Comparison of ENCODE assay signal across 8 cellular contexts in the genomic region with DNA sequence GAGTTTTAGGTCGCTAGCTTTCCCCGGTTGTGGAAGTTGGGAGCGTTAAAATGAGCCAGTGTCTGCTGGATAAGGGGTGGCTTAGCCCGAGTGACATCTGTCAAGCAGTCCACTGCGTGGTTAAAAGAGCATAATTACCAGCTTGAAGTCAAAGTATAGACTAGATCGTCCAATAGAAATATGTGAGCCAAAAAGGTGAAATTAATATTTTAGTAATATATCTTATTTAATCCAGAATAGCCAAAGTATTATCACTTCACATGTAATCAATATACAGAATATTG. TPM values are rescaled to one million over a fixed set of nuclear protein-coding genes. Genes with fewer than 3 reads are reported as not detected.
A peak's percentile ranks its signal among the peaks of the same experiment; 100 is the strongest.
DNase-seq lines count a peak whose midpoint lies in the region; ATAC-seq, FAIRE-seq and TF ChIP-seq lines count a peak whose summit lies in the region.

No MANE protein-coding gene starts in this region.

- H3K4me1 Mint-ChIP-seq in CD14-positive monocyte = peaks cover 14% of the 10 kb centered on the region
- peaks cover 12% of the 10 kb centered on the region for H3K4me1 Mint-ChIP-seq in memory B cell

- H3K79me2 ChIP-seq in GM12878 (ENCODE audit: control insufficient read depth, insufficient read depth, low read length) = peaks cover 14% of the 10 kb centered on the region

- no peak for TF ChIP-seq POLR2A in GM12878 (IDR thresholded peaks at IDR 0.05; ENCODE audit: low read depth, low read length)

- no peak for TF ChIP-seq EP300 in GM12878 (IDR thresholded peaks at IDR 0.05; ENCODE audit: borderline replicate concordance in 1 of 2, control insufficient read depth in 1 of 2, low read depth in 2 of 2, low read length in 2 of 2)

- H3K4me1 ChIP-seq in GM12878 (ENCODE audit: control insufficient read depth, insufficient read depth, low read length) = no peaks in the 10 kb centered on the region

- H3K4me2 ChIP-seq in GM12878 (ENCODE audit: control insufficient read depth, insufficient read depth) = peak overlapping the region; percentile 46; the same call in 1 of the 2 replicates

- H3K27ac ChIP-seq in GM12878 (ENCODE audit: control insufficient read depth, insufficient read depth) = peak overlapping the region; percentile 76; the same call in 1 of the 2 replicates

- H2AFZ ChIP-seq in GM12878 (ENCODE audit: control insufficient read depth, low read depth, low read length) = peak overlapping the region; percentile 88

- POLR2A ChIA-PET in GM12878 (lab: Charles Lee) = interaction anchor here (0.5 to 1.2 kb wide), 3 partner anchors 11 to 501 kb away, joined by 3 read pairs; no protein-coding TSS in a partner anchor

- H3K36me3 Mint-ChIP-seq in CD14-positive monocyte (peaks cover 0 to 5% of the 10 kb centered on the region in 2 donors), memory B cell (no peaks in the 10 kb centered on the region)

- TF ChIP-seq RAD21 in GM12878 (IDR thresholded peaks at IDR 0.05; ENCODE audit: insufficient read depth, low read depth, low read length) = no peak

- DNase-seq in CD14-positive monocyte (ENCODE audit: low spot score) = no peak
- no peak for DNase-seq in GM12878 (ENCODE audit: low read depth, low spot score)
- DNase-seq in memory B cell (ENCODE audit: low spot score in 2 of 2) = no peak
- no peak for DNase-seq in COR-L47 (lab: John Stamatoyannopoulos, UW)
- DNase-seq in A172 (ENCODE audit: low spot score) = no peak
- DNase-seq in RKO (ENCODE audit: low spot score) = no peak

- SMC1A ChIA-PET in GM12878 (lab: Charles Lee; ENCODE audit: uncharacterized antibody, unreplicated experiment) = interaction anchor here (1.2 kb wide), 1 partner anchor 13 kb away, joined by 4 read pairs; no protein-coding TSS in a partner anchor

- H3K9me3 ChIP-seq in GM12878 (replicated peaks; ENCODE audit: control insufficient read depth, insufficient read depth, low read length) = no peaks in the 10 kb centered on the region

- H3K36me3 ChIP-seq in GM12878 (ENCODE audit: control insufficient read depth in 2 of 2, insufficient read depth in 2 of 2, low read length in 1 of 2) = no peaks in the 10 kb centered on the region

- FAIRE-seq in GM12878 (lab: Jason Lieb, UNC) = no peak

- under 1% methylated on average over 6 of the region's 6 CpGs for WGBS in GM12878 (ENCODE audit: insufficient coverage, insufficient replicate concordance, low lambda C conversion rate, missing lambda C conversion rate)

- H3K27me3 ChIP-seq in GM12878 (replicated peaks in 1 of 2; ENCODE audit: control insufficient read depth in 2 of 2, insufficient read depth in 2 of 2, low read length in 1 of 2) = no peaks in the 10 kb centered on the region

- in situ Hi-C loops in GM12878 (cut with MboI) = no loop called here

- peak overlapping the region; percentile 97 to 99 for H3K4me3 Mint-ChIP-seq in CD14-positive monocyte
- peak overlapping the region; percentile 96 for H3K4me3 Mint-ChIP-seq in memory B cell

- RAD21 ChIA-PET in GM12878 (lab: Charles Lee; ENCODE audit: unreplicated experiment) = no interaction called here

- H3K27ac Mint-ChIP-seq in CD14-positive monocyte (peak overlapping the region in 5 of 7 donors; percentile 78 to 92 (median 89)), memory B cell (peak overlapping the region; percentile 92)

- H3K9me3 Mint-ChIP-seq in CD14-positive monocyte (no peaks in the 10 kb centered on the region), memory B cell (no peaks in the 10 kb centered on the region)

- TF ChIP-seq CTCF in CD14-positive monocyte (IDR thresholded peaks at IDR 0.05) (no peak), GM12878 (IDR thresholded peaks at IDR 0.05 in 2 of 3, conservative IDR thresholded peaks at IDR 0.05 in 1 of 3; ENCODE audit: control insufficient read depth in 2 of 3, extremely low read depth in 1 of 3, insufficient read depth in 1 of 3, low read depth in 3 of 3, low read length in 3 of 3) (no peak)

- H3K27me3 Mint-ChIP-seq in CD14-positive monocyte (ENCODE audit: low read depth in 3 of 3) (peaks cover 0 to 2% (median 0%) of the 10 kb centered on the region in 3 donors), memory B cell (no peaks in the 10 kb centered on the region)

- CTCF ChIA-PET in GM12878 (lab: Yijun Ruan, JAX) = interaction anchor here (0.7 to 1.3 kb wide), 6 partner anchors 9 to 551 kb away, joined by 3 to 6 read pairs (median 3); a partner anchor contains a TSS

- BruUV-seq in GM12878 (replicated peaks; lab: Mats Ljungman, UMichigan) = no TSS peak

- no peaks in the 10 kb centered on the region for H4K20me1 ChIP-seq in GM12878 (ENCODE audit: control insufficient read depth, insufficient read depth)

- peak overlapping the region; percentile 96 for H3K4me3 ChIP-seq in GM12878

- ATAC-seq in HG02981 (IDR thresholded peaks at IDR 0.05; ENCODE audit: unreplicated experiment) (peak; percentile 14), GM12878 (peak; percentile 33), memory B cell (ENCODE audit: low read depth) (peak; percentile 1), HG03439 (IDR thresholded peaks at IDR 0.05; ENCODE audit: unreplicated experiment) (no peak)

- intact Hi-C loops in CD14-positive monocyte (cut with micrococcal nuclease) (no loop called here), GM12878 (cut with micrococcal nuclease; ENCODE audit: unreplicated experiment) (no loop called here)

- H3K9ac ChIP-seq in GM12878 (ENCODE audit: control insufficient read depth, insufficient read depth, low read length) = peak overlapping the region; percentile 89

RNA-seq across cellular contexts. Expression of a gene that starts 0.7 kb away (rescaled TPM):
- 10 to 100 TPM; 70.7 to 82.1 TPM for polyA plus RNA-seq in CD14-positive monocyte
- 72.5 and 75.3 TPM in 2 replicates for total RNA-seq in GM12878 (2013; cell fraction: nucleolus; rRNA removed)
- total RNA-seq in GM12878 (2014; rRNA removed) = 39.7 and 42.8 TPM in 2 replicates
- total RNA-seq in GM12878 (2014; rRNA removed; fragmentation: Illumina TruSeq; extraction: Trizol) = 50.3 and 52.4 TPM in 2 replicates
- total RNA-seq in GM12878 (2021) = 40.8 and 48.2 TPM in 2 replicates
- 150 TPM for polyA plus RNA-seq in GM12878 (2011; ENCODE audit: low read depth)
- 53.3 and 54.9 TPM in 2 replicates for polyA plus RNA-seq in GM12878 (2011; rRNA removed)
- 40.1 and 42.1 TPM in 2 replicates for polyA plus RNA-seq in GM12878 (2011; cell fraction: cytosol; rRNA removed)
- polyA plus RNA-seq in GM12878 (2011; cell fraction: nucleus; rRNA removed) = 22.2 and 25.7 TPM in 2 replicates
- 50.4 and 85.0 TPM in 2 replicates for polyA plus RNA-seq in GM12878 (2012)
- 50.2 and 51.0 TPM in 2 replicates for polyA plus RNA-seq in GM12878 (2014; fragmentation: Illumina TruSeq; extraction: Trizol)
- polyA plus RNA-seq in GM12878 (2014; fragmentation: Nextera tagmentation; extraction: Ambion mirVana) = 100 to 1,000 TPM; 190 to 210 TPM
- 45.9 and 54.1 TPM in 2 replicates for polyA plus RNA-seq in GM12878 (2014; rRNA removed)
- polyA plus RNA-seq in GM12878 (2016; fragmentation: Nextera tagmentation; extraction: Ambion mirVana) = 10 to 100 TPM; 94.3 to 99.4 TPM
- 21.6 and 25.3 TPM in 2 replicates for polyA minus RNA-seq in GM12878 (2011; rRNA and poly(A)+ RNA removed)
- 9.1 and 10.6 TPM in 2 replicates for polyA minus RNA-seq in GM12878 (2011; cell fraction: cytosol; rRNA and poly(A)+ RNA removed)
- 15.7 and 23.7 TPM in 2 replicates for polyA minus RNA-seq in GM12878 (2011; cell fraction: nucleus; rRNA and poly(A)+ RNA removed)
- total RNA-seq in A172 (2014; rRNA removed; shearing (Covaris generic)) = 45.9 and 50.7 TPM in 2 replicates

RNA-seq across cellular contexts. Expression of a gene that starts 17.7 kb away (rescaled TPM):
- polyA plus RNA-seq in CD14-positive monocyte (10 to 100 TPM; 73.1 to 78.1 TPM), GM12878 (2011; rRNA removed) (190 and 302 TPM in 2 replicates), GM12878 (2014; fragmentation: Illumina TruSeq; extraction: Trizol) (199 and 227 TPM in 2 replicates), GM12878 (2014; fragmentation: Nextera tagmentation; extraction: Ambion mirVana) (100 to 1,000 TPM in 1 of 2 experiments, 10 to 100 TPM in 1; 76.6 to 179 TPM), GM12878 (2014; rRNA removed) (179 and 192 TPM in 2 replicates), GM12878 (2016; fragmentation: Nextera tagmentation; extraction: Ambion mirVana) (100 to 1,000 TPM; 306 to 320 TPM)
- total RNA-seq in GM12878 (2013; cell fraction: nucleolus; rRNA removed) = 43.5 and 47.2 TPM in 2 replicates
- total RNA-seq in GM12878 (2014; rRNA removed) (224 and 233 TPM in 2 replicates), GM12878 (2014; rRNA removed; fragmentation: Illumina TruSeq; extraction: Trizol) (241 TPM in 2 replicates), GM12878 (2021) (246 TPM in 2 replicates)
- polyA plus RNA-seq in GM12878 (2011; ENCODE audit: low read depth) = 108 TPM
- 103 and 116 TPM in 2 replicates for polyA plus RNA-seq in GM12878 (2011; cell fraction: cytosol; rRNA removed)
- polyA plus RNA-seq in GM12878 (2011; cell fraction: nucleus; rRNA removed) = 69.1 and 93.2 TPM in 2 replicates
- 148 and 149 TPM in 2 replicates for polyA plus RNA-seq in GM12878 (2012)
- 113 and 124 TPM in 2 replicates for polyA minus RNA-seq in GM12878 (2011; rRNA and poly(A)+ RNA removed)
- polyA minus RNA-seq in GM12878 (2011; cell fraction: cytosol; rRNA and poly(A)+ RNA removed) = 76.3 and 96.6 TPM in 2 replicates
- 36.1 and 52.0 TPM in 2 replicates for polyA minus RNA-seq in GM12878 (2011; cell fraction: nucleus; rRNA and poly(A)+ RNA removed)
- total RNA-seq in A172 (2014; rRNA removed; shearing (Covaris generic)) = 402 and 428 TPM in 2 replicates

RNA-seq across cellular contexts. Expression of a gene that starts 52.3 kb away (rescaled TPM):
- polyA plus RNA-seq in CD14-positive monocyte = under 1 TPM in 1 of 2 donors, not detected in 1; 0.25 TPM
- total RNA-seq in GM12878 (2013; cell fraction: nucleolus; rRNA removed) = 21.5 and 21.9 TPM in 2 replicates
- total RNA-seq in GM12878 (2014; rRNA removed) = 5.8 and 7.5 TPM in 2 replicates
- total RNA-seq in GM12878 (2014; rRNA removed; fragmentation: Illumina TruSeq; extraction: Trizol) = 11.9 and 13.5 TPM in 2 replicates
- 6.9 and 7.0 TPM in 2 replicates for total RNA-seq in GM12878 (2021)
- polyA plus RNA-seq in GM12878 (2011; ENCODE audit: low read depth) = 2.6 TPM
- 2.2 and 3.3 TPM in 2 replicates for polyA plus RNA-seq in GM12878 (2011; rRNA removed)
- 0.84 and 0.88 TPM in 2 replicates for polyA plus RNA-seq in GM12878 (2011; cell fraction: cytosol; rRNA removed)
- 1.1 and 2.2 TPM in 2 replicates for polyA plus RNA-seq in GM12878 (2011; cell fraction: nucleus; rRNA removed)
- polyA plus RNA-seq in GM12878 (2012) = 4.6 and 5.4 TPM in 2 replicates
- polyA plus RNA-seq in GM12878 (2014; fragmentation: Illumina TruSeq; extraction: Trizol) = 12.2 and 18.4 TPM in 2 replicates
- 1 to 10 TPM; 4.3 to 5.4 TPM for polyA plus RNA-seq in GM12878 (2014; fragmentation: Nextera tagmentation; extraction: Ambion mirVana)
- 9.7 and 10.7 TPM in 2 replicates for polyA plus RNA-seq in GM12878 (2014; rRNA removed)
- 10 to 100 TPM; 10.2 to 10.6 TPM for polyA plus RNA-seq in GM12878 (2016; fragmentation: Nextera tagmentation; extraction: Ambion mirVana)
- polyA minus RNA-seq in GM12878 (2011; rRNA and poly(A)+ RNA removed) = 1.1 and 1.6 TPM in 2 replicates
- 0.42 and 1.1 TPM in 2 replicates for polyA minus RNA-seq in GM12878 (2011; cell fraction: cytosol; rRNA and poly(A)+ RNA removed)
- 0.86 and 1.2 TPM in 2 replicates for polyA minus RNA-seq in GM12878 (2011; cell fraction: nucleus; rRNA and poly(A)+ RNA removed)
- 4.0 and 4.5 TPM in 2 replicates for total RNA-seq in A172 (2014; rRNA removed; shearing (Covaris generic))
